ENCODE assay signal across 23 cellular contexts in genomic region chr1:203914292-203914691, GRCh38. TPM values are rescaled to one million over a fixed set of nuclear protein-coding genes. Genes with fewer than 3 reads are reported as not detected.
DNase-seq lines count a peak whose midpoint lies in the region; ATAC-seq, FAIRE-seq and TF ChIP-seq lines count a peak whose summit lies in the region.
"Had no signal": no experiment of that assay in that cellular context is flagged by ENCODE, and none has a peak within 500 bp of the region (broad histone marks: within the 10 kb centered on the region; RNA-seq: fewer than 3 reads in every experiment).

No MANE protein-coding gene starts in this region.

- dilution Hi-C loops in IMR-90 (cut with HindIII; ENCODE audit: low sequenced_read_pairs, unreplicated experiment), result no loop called here

- H3K27ac ChIP-seq in A549 (no peak overlapping the region), IMR-90 (ENCODE audit: insufficient read depth, low read length) (no peak overlapping the region), HepG2 (ENCODE audit: extremely low read length, insufficient read depth, low read length) (no peak overlapping the region), colonic mucosa (no peak overlapping the region), WERI-Rb-1 (no peak overlapping the region)
- H3K27ac ChIP-seq: HL-60, Peyer's patch had no signal

- H3K14ac ChIP-seq in IMR-90 (replicated peaks; ENCODE audit: low read depth, low read length), result peak overlapping the region; percentile 31; the same call in 1 of the 2 replicates

- no peaks in the 10 kb centered on the region for H3K27me3 ChIP-seq in IMR-90 (ENCODE audit: control insufficient read depth, insufficient read depth, low read length)
- no peaks in the 10 kb centered on the region for H3K27me3 ChIP-seq in HepG2 (ENCODE audit: control insufficient read depth in 1 of 2, insufficient read depth in 2 of 2, low read length in 2 of 2)
- no peaks in the 10 kb centered on the region for H3K27me3 ChIP-seq in colonic mucosa
- no peaks in the 10 kb centered on the region for H3K27me3 ChIP-seq in WERI-Rb-1 (ENCODE audit: insufficient read depth, low read depth, severe bottlenecking)
- H3K27me3 ChIP-seq: MG63, Peyer's patch had no signal

- 58% methylated on average over 3 of the region's 3 CpGs for WGBS in A549 (ENCODE audit: missing lambda C conversion rate)
- WGBS in IMR-90 (ENCODE audit: extremely low coverage in 2 of 2, insufficient read length in 1 of 2), 2 experiments, result no CpG with 5 or more reads among the region's 3 CpGs
- 39% methylated on average over 3 of the region's 3 CpGs for WGBS in HepG2 (ENCODE audit: low lambda C conversion rate)

- peak overlapping the region; percentile 95 for H2BK20ac ChIP-seq in IMR-90 (ENCODE audit: low read depth, low read length)

- H4K91ac ChIP-seq in IMR-90 (ENCODE audit: insufficient read depth, low read depth, low read length), result peak overlapping the region; percentile 65; the same call in 1 of the 2 replicates

- H2AFZ ChIP-seq in IMR-90 (replicated peaks; ENCODE audit: low read length, poor library complexity) (no peak overlapping the region), HepG2 (ENCODE audit: low read length) (no peak overlapping the region)

- H2BK120ac ChIP-seq in IMR-90 (ENCODE audit: low read depth, low read length), result peak overlapping the region; percentile 81

- no peak for TF ChIP-seq CTCF in A549 (IDR thresholded peaks at IDR 0.05)
- TF ChIP-seq CTCF in IMR-90 (conservative IDR thresholded peaks at IDR 0.05; ENCODE audit: low read depth, low read length), result no peak
- no peak for TF ChIP-seq CTCF in choroid plexus epithelial cell (conservative IDR thresholded peaks at IDR 0.05; ENCODE audit: low read depth, low read length)
- no peak for TF ChIP-seq CTCF in HepG2 (CRISPR knock-in tag; IDR thresholded peaks at IDR 0.05)
- no peak for TF ChIP-seq CTCF in colonic mucosa (IDR thresholded peaks at IDR 0.05)
- no peak for TF ChIP-seq CTCF in GM10248 (IDR thresholded peaks at IDR 0.05; ENCODE audit: control extremely low read depth, extremely low read depth, low read depth, missing control alignments)
- TF ChIP-seq CTCF in WERI-Rb-1 (IDR thresholded peaks at IDR 0.05; ENCODE audit: low read depth, low read length), result no peak

- TF ChIP-seq EP300 in A549 (IDR thresholded peaks at IDR 0.05), result no peak
- no peak for TF ChIP-seq EP300 in HepG2 (IDR thresholded peaks at IDR 0.05; ENCODE audit: low read depth in 2 of 2, low read length in 2 of 2)
- TF ChIP-seq EP300 in HepG2 (CRISPR knock-in tag; IDR thresholded peaks at IDR 0.05; ENCODE audit: borderline replicate concordance), result no peak

- H3K9me3 ChIP-seq in A549, result peaks cover 3% of the 10 kb centered on the region; the same call in 1 of the 3 replicates
- H3K9me3 ChIP-seq in IMR-90 (ENCODE audit: control insufficient read depth, insufficient read depth, low read length), result no peaks in the 10 kb centered on the region
- no peaks in the 10 kb centered on the region for H3K9me3 ChIP-seq in HepG2 (ENCODE audit: low read length)
- no peaks in the 10 kb centered on the region for H3K9me3 ChIP-seq in colonic mucosa
- H3K9me3 ChIP-seq in WERI-Rb-1 (ENCODE audit: severe bottlenecking), result no peaks in the 10 kb centered on the region
- H3K9me3 ChIP-seq: MG63, Peyer's patch had no signal

- no peak overlapping the region for H3K23ac ChIP-seq in IMR-90 (ENCODE audit: low read depth, low read length)

- CTCF ChIA-PET in A549 (lab: Yijun Ruan, JAX) (interaction anchor here (1.2 to 3.6 kb wide), 2 partner anchors 21 to 44 kb away, joined by 4 to 15 read pairs; no protein-coding TSS in a partner anchor), IMR-90 (lab: Yijun Ruan, JAX) (interaction anchor here (0.7 kb wide), 1 partner anchor 152 kb away, joined by 4 read pairs; no protein-coding TSS in a partner anchor), HepG2 (lab: Yijun Ruan, JAX; ENCODE audit: low intra/inter-chr PET ratio, low total read pairs) (no interaction called here), GM10248 (lab: Yijun Ruan, JAX) (interaction anchor here (0.6 kb wide), 1 partner anchor 15 kb away, joined by 4 read pairs; no protein-coding TSS in a partner anchor)

- H2BK5ac ChIP-seq in IMR-90 (ENCODE audit: low read depth, low read length, poor library complexity, severe bottlenecking), result peak overlapping the region; percentile 38

- TF ChIP-seq POLR2A in A549 (IDR thresholded peaks at IDR 0.05; ENCODE audit: low read length) (no peak), IMR-90 (IDR thresholded peaks at IDR 0.05; ENCODE audit: low read depth, low read length) (no peak), HepG2 (IDR thresholded peaks at IDR 0.05; ENCODE audit: insufficient read depth in 1 of 2, low read depth in 2 of 2, low read length in 2 of 2) (no peak)

- no peaks in the 10 kb centered on the region for H4K20me1 ChIP-seq in IMR-90 (ENCODE audit: insufficient read depth, low read length)
- no peaks in the 10 kb centered on the region for H4K20me1 ChIP-seq in HepG2 (ENCODE audit: insufficient read depth, low read length)

- H3K18ac ChIP-seq in IMR-90 (ENCODE audit: low read depth, low read length), result peak overlapping the region; percentile 90

- H3K4me2 ChIP-seq in A549 (no peak overlapping the region), IMR-90 (ENCODE audit: low read depth, low read length) (no peak overlapping the region), HepG2 (ENCODE audit: low read depth, low read length) (no peak overlapping the region)

- peak overlapping the region; percentile 5; the same call in 1 of the 2 replicates for H2AK5ac ChIP-seq in IMR-90 (ENCODE audit: low read depth, low read length)

- no peak for DNase-seq in A549 (ENCODE audit: low read depth in 1 of 2, low spot score in 1 of 2)
- DNase-seq in IMR-90, result peak; percentile 39
- DNase-seq in choroid plexus epithelial cell (ENCODE audit: low read depth), result peak; percentile 17
- DNase-seq in HepG2 (ENCODE audit: low spot score), result peak; percentile 35
- no peak for DNase-seq in colonic mucosa
- no peak for DNase-seq in AML-193 (lab: John Stamatoyannopoulos, UW)
- no peak for DNase-seq in GM10248 (ENCODE audit: extremely low spot score)
- no peak for DNase-seq in WERI-Rb-1
- DNase-seq: C1 segment of cervical spinal cord; CD4-positive, alpha-beta memory T cell; COR-L47; DMS79; GF-D8; KBM-7; MG63; NCI-H2029; NCI-H2227 treated with DMSO at 0.1 percent for 48 hours; NCI-H69; Peyer's patch; SHP77 treated with DMSO at 0.1 percent for 48 hours had no signal

- ATAC-seq in A549 (no peak), IMR-90 (ENCODE audit: low read depth) (peak; percentile 42; the same call in 1 of the 2 replicates), HepG2 (no peak; the same call in 2 of the 3 replicates)

- H2BK15ac ChIP-seq in IMR-90 (ENCODE audit: low read depth, low read length), result peak overlapping the region; percentile 27; the same call in 1 of the 3 replicates

- H3K36me3 ChIP-seq in IMR-90 (ENCODE audit: control insufficient read depth, insufficient read depth, low read length) (no peaks in the 10 kb centered on the region), HepG2 (replicated peaks in 1 of 2; ENCODE audit: control insufficient read depth in 1 of 2, insufficient read depth in 2 of 2, low read length in 2 of 2) (no peaks in the 10 kb centered on the region), colonic mucosa (no peaks in the 10 kb centered on the region), WERI-Rb-1 (no peaks in the 10 kb centered on the region)
- H3K36me3 ChIP-seq: MG63, Peyer's patch had no signal

- H3K9ac ChIP-seq in IMR-90 (ENCODE audit: low read depth, low read length) (no peak overlapping the region), HepG2 (ENCODE audit: insufficient read depth, low read depth, low read length) (no peak overlapping the region), colonic mucosa (ENCODE audit: low read depth in 2 of 2, low read length in 2 of 2) (no peak overlapping the region)

- 0 out of 4 replicates have a peak, but pooled peaks cover 0 to 4% of the 10 kb centered on the region in 2 experiments for H3K79me1 ChIP-seq in IMR-90 (ENCODE audit: low read depth in 1 of 2, low read length in 2 of 2)

- intact Hi-C loops in IMR-90 (cut with micrococcal nuclease), result no loop called here
- intact Hi-C loops in HepG2 (cut with micrococcal nuclease; ENCODE audit: unreplicated experiment), result no loop called here
- intact Hi-C loops in colonic mucosa (cut with DNase I), result no loop called here

- H3K79me2 ChIP-seq in HepG2 (ENCODE audit: insufficient read depth, low read length), result no peaks in the 10 kb centered on the region

- H3K9me1 ChIP-seq in IMR-90 (ENCODE audit: insufficient read depth, low read length), result peaks cover 8% of the 10 kb centered on the region; the same call in 1 of the 2 replicates

- H4K8ac ChIP-seq in IMR-90 (ENCODE audit: low read depth in 2 of 2, low read length in 2 of 2), result peak overlapping the region in 1 of 2 experiments; percentile 45; a peak in 1 of 4 replicates

- H3K4me3 ChIP-seq in A549 (no peak overlapping the region), IMR-90 (ENCODE audit: insufficient read depth, low read depth, low read length) (no peak overlapping the region), choroid plexus epithelial cell (ENCODE audit: low read depth, low read length) (no peak overlapping the region), HepG2 (replicated peaks in 1 of 3; ENCODE audit: insufficient read depth in 1 of 3, low read depth in 2 of 3, low read length in 3 of 3) (no peak overlapping the region), colonic mucosa (no peak overlapping the region), WERI-Rb-1 (ENCODE audit: low read depth, low read length) (no peak overlapping the region)
- H3K4me3 ChIP-seq: MG63, Peyer's patch had no signal

- FAIRE-seq in A549 (lab: Jason Lieb, UNC), result no peak
- no peak for FAIRE-seq in HepG2 (lab: Jason Lieb, UNC)
- FAIRE-seq: GM12892, GM19239 had no signal

- TF ChIP-seq RAD21 in A549 (conservative IDR thresholded peaks at IDR 0.05 in 1 of 2, IDR thresholded peaks at IDR 0.05 in 1 of 2) (no peak), IMR-90 (IDR thresholded peaks at IDR 0.05; ENCODE audit: low read length) (no peak), HepG2 (CRISPR knock-in tag; IDR thresholded peaks at IDR 0.05) (no peak)

- in situ Hi-C loops in IMR-90 (cut with MboI; ENCODE audit: low sequenced_read_pairs) (no loop called here), HepG2 (cut with HindIII; ENCODE audit: extremely low pct_ligation_motif_present, low pct_unique_long_range_greater_than_20kb) (no loop called here)

- no peak overlapping the region for H2AK9ac ChIP-seq in IMR-90 (replicated peaks; ENCODE audit: low read depth, low read length, poor library complexity)

- H4K5ac ChIP-seq in IMR-90 (ENCODE audit: low read depth, low read length), result peak overlapping the region; percentile 71; the same call in 1 of the 2 replicates

- POLR2A ChIA-PET in A549 (lab: Yijun Ruan, JAX), result no interaction called here
- POLR2A ChIA-PET in IMR-90 (lab: Charles Lee; ENCODE audit: unreplicated experiment), result no interaction called here
- POLR2A ChIA-PET in HepG2 (lab: Yijun Ruan, JAX), result no interaction called here
- POLR2A ChIA-PET in GM10248 (lab: Yijun Ruan, JAX), result no interaction called here

- H3K56ac ChIP-seq in IMR-90 (ENCODE audit: extremely low read depth, insufficient read depth, low read length), result no peak overlapping the region

- BruUV-seq in IMR-90 (replicated peaks; lab: Mats Ljungman, UMichigan), result no TSS peak
- BruUV-seq in HepG2 (replicated peaks; lab: Mats Ljungman, UMichigan), result no TSS peak

- H3K4me1 ChIP-seq in A549, result peaks cover 11% of the 10 kb centered on the region; the same call in 2 of the 3 replicates
- peaks cover 7% of the 10 kb centered on the region for H3K4me1 ChIP-seq in IMR-90 (ENCODE audit: control insufficient read depth, insufficient read depth, low read length)
- peaks cover 12% of the 10 kb centered on the region for H3K4me1 ChIP-seq in HepG2 (ENCODE audit: insufficient read depth, low read length)
- no peaks in the 10 kb centered on the region for H3K4me1 ChIP-seq in colonic mucosa
- H3K4me1 ChIP-seq: Peyer's patch had no signal

- H3K4ac ChIP-seq in IMR-90 (ENCODE audit: low read depth, low read length), result peak overlapping the region; percentile 36; the same call in 1 of the 2 replicates

RNA-seq across cellular contexts. Expression of gene SNRPE, which starts 52.9 kb away (rescaled TPM):
- 371 and 386 TPM in 2 replicates for polyA plus RNA-seq in A549 (2011; rRNA removed)
- 215 and 301 TPM in 2 replicates for polyA plus RNA-seq in A549 (2012; cell fraction: cytosol; rRNA removed)
- 35.6 and 71.1 TPM in 2 replicates for polyA plus RNA-seq in A549 (2012; cell fraction: nucleus; rRNA removed)
- polyA plus RNA-seq in A549 (2017; fragmentation: RNase III; extraction: RNeasy Plus Mini Kit Qiagen cat#74134 plus additional on column Dnase treatment), result 400 to 433 TPM (median 414 TPM) in 3 replicates
- 29.5 and 44.4 TPM in 2 replicates for polyA minus RNA-seq in A549 (2011; rRNA and poly(A)+ RNA removed)
- 43.6 and 118 TPM in 2 replicates for total RNA-seq in IMR-90 (2012; rRNA removed)
- 178 and 219 TPM in 2 replicates for polyA plus RNA-seq in IMR-90 (2012; rRNA removed)
- 15.8 and 48.1 TPM in 2 replicates for polyA plus RNA-seq in IMR-90 (2012; cell fraction: cytosol; rRNA removed)
- polyA plus RNA-seq in IMR-90 (2012; cell fraction: nucleus; rRNA removed; ENCODE audit: low replicate concordance), result 12.1 and 50.7 TPM in 2 replicates
- total RNA-seq in HepG2 (2016; rRNA removed; fragmentation: Illumina TruSeq; extraction: Trizol), result 281 and 397 TPM in 2 replicates
- total RNA-seq in HepG2 (2016; cell fraction: cytosol; rRNA removed; fragmentation: Illumina TruSeq; extraction: Trizol; ENCODE audit: low read depth), result 127 and 132 TPM in 2 replicates
- 284 and 448 TPM in 2 replicates for total RNA-seq in HepG2 (2016; cell fraction: insoluble cytoplasmic fraction; rRNA removed; fragmentation: Illumina TruSeq; extraction: Trizol)
- 202 and 234 TPM in 2 replicates for total RNA-seq in HepG2 (2016; cell fraction: membrane; rRNA removed; fragmentation: Illumina TruSeq; extraction: Trizol)
- 116 and 125 TPM in 2 replicates for total RNA-seq in HepG2 (2016; cell fraction: nucleus; rRNA removed; fragmentation: Illumina TruSeq; extraction: Trizol)
- 99.9 and 146 TPM in 2 replicates for polyA plus RNA-seq in HepG2 (2011; rRNA removed)
- 124 and 143 TPM in 2 replicates for polyA plus RNA-seq in HepG2 (2011; cell fraction: cytosol; rRNA removed)
- 40.4 and 45.1 TPM in 2 replicates for polyA plus RNA-seq in HepG2 (2011; cell fraction: nucleus; rRNA removed)
- 214 and 272 TPM in 2 replicates for polyA plus RNA-seq in HepG2 (2012)
- 231 and 232 TPM in 2 replicates for polyA plus RNA-seq in HepG2 (2016; cell fraction: cytosol; fragmentation: Illumina TruSeq; extraction: Trizol; ENCODE audit: low read depth)
- polyA plus RNA-seq in HepG2 (2016; cell fraction: insoluble cytoplasmic fraction; fragmentation: Illumina TruSeq; extraction: Trizol; ENCODE audit: low read depth), result 479 and 511 TPM in 2 replicates
- polyA plus RNA-seq in HepG2 (2016; cell fraction: membrane; fragmentation: Illumina TruSeq; extraction: Trizol; ENCODE audit: low read depth), result 269 and 273 TPM in 2 replicates
- polyA plus RNA-seq in HepG2 (2016; cell fraction: nucleus; fragmentation: Illumina TruSeq; extraction: Trizol; ENCODE audit: insufficient read depth, low read depth), result 235 and 237 TPM in 2 replicates
- polyA minus RNA-seq in HepG2 (2011; rRNA and poly(A)+ RNA removed; ENCODE audit: low replicate concordance), result 19.3 and 51.2 TPM in 2 replicates
- polyA minus RNA-seq in HepG2 (2011; cell fraction: cytosol; rRNA and poly(A)+ RNA removed), result 18.3 and 33.6 TPM in 2 replicates
- polyA minus RNA-seq in HepG2 (2011; cell fraction: nucleus; rRNA and poly(A)+ RNA removed), result 38.9 and 43.3 TPM in 2 replicates
- total RNA-seq in colonic mucosa, result 100 to 1,000 TPM in 1 of 2 donors, 10 to 100 TPM in 1; 86.1 to 146 TPM

Comparison
In these comparisons a context has a peak if more than half of its experiments do, and no peak if none do; other contexts are left out.
1. DNase-seq: peak in IMR-90 (single experiment), choroid plexus epithelial cell (single experiment) and HepG2 (single experiment); none in A549 (0 of 2), colonic mucosa (single experiment), AML-193 (0 of 2), GM10248 (single experiment) and WERI-Rb-1 (single experiment).
2. Of the 38 proteins assayed by ChIP-seq in both HepG2 and A549: peak only in HepG2: none; only in A549: none; in both: CEBPB; in neither: 37.